In genomic region chr3:113946831-113947230, GRCh38 we compare ENCODE assay signal across 8 cellular contexts. TPM values are rescaled to one million over a fixed set of nuclear protein-coding genes. Genes with fewer than 3 reads are reported as not detected.
DNase-seq lines count a peak whose midpoint lies in the region; ATAC-seq and TF ChIP-seq lines count a peak whose summit lies in the region.

No MANE protein-coding gene starts in this region.

- peaks cover 10% of the 10 kb centered on the region for H3K4me1 Mint-ChIP-seq in CD8-positive, alpha-beta T cell (ENCODE audit: low read depth)
- H3K4me1 Mint-ChIP-seq in endodermal cell, result peaks cover 9% of the 10 kb centered on the region

- H3K27ac ChIP-seq in CD8-positive, alpha-beta T cell (ENCODE audit: low read depth, low read length), result no peak overlapping the region
- H3K27ac ChIP-seq in OCI-LY7 (ENCODE audit: low read depth, low read length, poor library complexity, severe bottlenecking), result peak overlapping the region; percentile 58
- H3K27ac ChIP-seq in endodermal cell (ENCODE audit: low read depth, low read length), result no peak overlapping the region
- no peak overlapping the region for H3K27ac ChIP-seq in neutrophil

- no peaks in the 10 kb centered on the region for H3K27me3 ChIP-seq in CD8-positive, alpha-beta T cell (ENCODE audit: insufficient read depth, low read length)
- H3K27me3 ChIP-seq in endodermal cell (ENCODE audit: control insufficient read depth, insufficient read depth, low read length, poor library complexity, severe bottlenecking) (peaks cover 37% of the 10 kb centered on the region), neutrophil (peaks cover 48% of the 10 kb centered on the region)

- H3K27ac Mint-ChIP-seq in CD8-positive, alpha-beta T cell, result no peak overlapping the region
- H3K27ac Mint-ChIP-seq in endodermal cell, result no peak overlapping the region

- POLR2A ChIA-PET in CD8-positive, alpha-beta T cell (lab: Charles Lee), result no interaction called here
- POLR2A ChIA-PET in OCI-LY7 (lab: Charles Lee), result interaction anchor here (1.0 to 1.3 kb wide), 2 partner anchors 15 to 38 kb away, joined by 3 read pairs; no protein-coding TSS in a partner anchor

- peaks cover 24% of the 10 kb centered on the region; the same call in 1 of the 2 replicates for H3K79me2 ChIP-seq in OCI-LY7 (ENCODE audit: insufficient read depth, low read depth, low read length)

- CTCF ChIA-PET in CD8-positive, alpha-beta T cell (lab: Charles Lee), result no interaction called here
- CTCF ChIA-PET in OCI-LY7 (lab: Charles Lee; ENCODE audit: unreplicated experiment), result no interaction called here

- TF ChIP-seq CTCF in CD8-positive, alpha-beta T cell (IDR thresholded peaks at IDR 0.05), result no peak
- no peak for TF ChIP-seq CTCF in OCI-LY7 (conservative IDR thresholded peaks at IDR 0.05; ENCODE audit: low read length)
- no peak for TF ChIP-seq CTCF in endodermal cell (conservative IDR thresholded peaks at IDR 0.05)
- TF ChIP-seq CTCF in neutrophil (IDR thresholded peaks at IDR 0.05), result no peak

- H3K4me3 ChIP-seq in CD8-positive, alpha-beta T cell (ENCODE audit: low read depth, low read length), result no peak overlapping the region
- H3K4me3 ChIP-seq in OCI-LY7 (ENCODE audit: low read depth, low read length, poor library complexity, severe bottlenecking) (peak overlapping the region; percentile 84), endodermal cell (ENCODE audit: low read length) (peak overlapping the region; percentile 83), neutrophil (ENCODE audit: low read depth in 1 of 2, low read length in 1 of 2) (peak overlapping the region; percentile 51 to 65)

- H3K9ac ChIP-seq in endodermal cell (ENCODE audit: extremely low read depth, low read length, poor library complexity, severe bottlenecking), result no peak overlapping the region

- peaks cover 2% of the 10 kb centered on the region for H3K36me3 Mint-ChIP-seq in CD8-positive, alpha-beta T cell
- no peaks in the 10 kb centered on the region for H3K36me3 Mint-ChIP-seq in endodermal cell (ENCODE audit: low read depth)

- H4K20me1 ChIP-seq in OCI-LY7 (ENCODE audit: insufficient read depth, low read length), result no peaks in the 10 kb centered on the region

- peak overlapping the region; percentile 87 for H2AFZ ChIP-seq in OCI-LY7 (ENCODE audit: low read length)

- no peaks in the 10 kb centered on the region for H3K9me2 ChIP-seq in OCI-LY7 (ENCODE audit: insufficient read depth, low read length)

- no peaks in the 10 kb centered on the region for H3K9me3 Mint-ChIP-seq in CD8-positive, alpha-beta T cell
- no peaks in the 10 kb centered on the region for H3K9me3 Mint-ChIP-seq in endodermal cell

- no peaks in the 10 kb centered on the region for H3K36me3 ChIP-seq in CD8-positive, alpha-beta T cell (ENCODE audit: insufficient read depth, low read length)
- H3K36me3 ChIP-seq in OCI-LY7 (ENCODE audit: insufficient read depth, low read length), result peaks cover 21% of the 10 kb centered on the region
- H3K36me3 ChIP-seq in endodermal cell (ENCODE audit: control insufficient read depth, insufficient read depth, low read length), result no peaks in the 10 kb centered on the region
- H3K36me3 ChIP-seq in neutrophil, result no peaks in the 10 kb centered on the region

- DNase-seq in CD8-positive, alpha-beta T cell, result no peak
- DNase-seq in OCI-LY7 (ENCODE audit: low spot score), result no peak
- no peak for DNase-seq in endodermal cell
- DNase-seq in DMS53 (lab: John Stamatoyannopoulos, UW), result no peak
- no peak for DNase-seq in RPMI8226
- DNase-seq in NCI-H2227 (lab: John Stamatoyannopoulos, UW; ENCODE audit: unreplicated experiment), result no peak
- DNase-seq in NCI-H1436 treated with DMSO at 0.1 percent for 48 hours (lab: John Stamatoyannopoulos, UW), result no peak

- H3K4me1 ChIP-seq in CD8-positive, alpha-beta T cell (ENCODE audit: insufficient read depth, low read length), result peaks cover 8% of the 10 kb centered on the region
- H3K4me1 ChIP-seq in OCI-LY7 (ENCODE audit: insufficient read depth, low read length, poor library complexity, severe bottlenecking) (peaks cover 27% of the 10 kb centered on the region), endodermal cell (ENCODE audit: control insufficient read depth, insufficient read depth, low read length) (no peaks in the 10 kb centered on the region), neutrophil (ENCODE audit: control insufficient read depth in 1 of 2, insufficient read depth in 1 of 2, low read depth in 1 of 2, low read length in 1 of 2) (peaks cover 5 to 11% of the 10 kb centered on the region in 2 experiments)

- intact Hi-C loops in CD8-positive, alpha-beta T cell (cut with DNase I, micrococcal nuclease), result loop anchor here (1.0 to 10.0 kb wide), 8 partner anchors 109 to 1838 kb away; partner anchors contain the start of genes ATP6V1A (in 1 of the 2), CCDC191 (in 1 of the 2), NAA50 (in 1 of the 2) and QTRT2 (in 1 of the 2)
- intact Hi-C loops in OCI-LY7 (cut with micrococcal nuclease; ENCODE audit: unreplicated experiment), result loop anchor here (5.0 kb wide), 1 partner anchor 200 kb away; the partner anchor contains the start of genes ATP6V1A and NAA50

- ATAC-seq in CD8-positive, alpha-beta T cell, result no peak

- TSS peak; percentile 93 for BruUV-seq in OCI-LY7 (replicated peaks; lab: Mats Ljungman, UMichigan)

- H3K9me3 ChIP-seq in CD8-positive, alpha-beta T cell (ENCODE audit: low read length), result no peaks in the 10 kb centered on the region
- H3K9me3 ChIP-seq in OCI-LY7 (ENCODE audit: low read length), result no peaks in the 10 kb centered on the region
- no peaks in the 10 kb centered on the region for H3K9me3 ChIP-seq in endodermal cell (ENCODE audit: control insufficient read depth, low read length)
- H3K9me3 ChIP-seq in neutrophil, result no peaks in the 10 kb centered on the region

- H3K4me3 Mint-ChIP-seq in CD8-positive, alpha-beta T cell, result peak overlapping the region; percentile 86
- H3K4me3 Mint-ChIP-seq in endodermal cell, result peak overlapping the region; percentile 68

- H3K4me2 ChIP-seq in OCI-LY7 (ENCODE audit: low read length), result peak overlapping the region; percentile 92

- H3K27me3 Mint-ChIP-seq in CD8-positive, alpha-beta T cell (ENCODE audit: low read depth), result peaks cover 24% of the 10 kb centered on the region
- peaks cover 32% of the 10 kb centered on the region for H3K27me3 Mint-ChIP-seq in endodermal cell (ENCODE audit: insufficient read depth)

- WGBS in endodermal cell (ENCODE audit: insufficient coverage in 1 of 2, insufficient read length in 1 of 2), 2 experiments, result 72 to 81% methylated on average over 5 to 7 of the region's 7 CpGs

RNA-seq across cellular contexts. Expression of gene ZDHHC23, which starts 1.0 kb away (rescaled TPM):
- 1 to 10 TPM; 2.1 to 4.7 TPM for total RNA-seq in CD8-positive, alpha-beta T cell
- total RNA-seq in OCI-LY7 (2014; rRNA removed; shearing (Covaris generic)), result 36.9 and 37.5 TPM in 2 replicates
- 44.4 and 51.9 TPM in 2 replicates for total RNA-seq in OCI-LY7 (2022)
- 10 to 100 TPM; 14.6 to 15.9 TPM for total RNA-seq in endodermal cell
- polyA plus RNA-seq in endodermal cell (2013, experiment 1 of 2), result 1.9 TPM
- 1.9 TPM for polyA plus RNA-seq in endodermal cell (2013, experiment 2 of 2)
